In the genomic region with DNA sequence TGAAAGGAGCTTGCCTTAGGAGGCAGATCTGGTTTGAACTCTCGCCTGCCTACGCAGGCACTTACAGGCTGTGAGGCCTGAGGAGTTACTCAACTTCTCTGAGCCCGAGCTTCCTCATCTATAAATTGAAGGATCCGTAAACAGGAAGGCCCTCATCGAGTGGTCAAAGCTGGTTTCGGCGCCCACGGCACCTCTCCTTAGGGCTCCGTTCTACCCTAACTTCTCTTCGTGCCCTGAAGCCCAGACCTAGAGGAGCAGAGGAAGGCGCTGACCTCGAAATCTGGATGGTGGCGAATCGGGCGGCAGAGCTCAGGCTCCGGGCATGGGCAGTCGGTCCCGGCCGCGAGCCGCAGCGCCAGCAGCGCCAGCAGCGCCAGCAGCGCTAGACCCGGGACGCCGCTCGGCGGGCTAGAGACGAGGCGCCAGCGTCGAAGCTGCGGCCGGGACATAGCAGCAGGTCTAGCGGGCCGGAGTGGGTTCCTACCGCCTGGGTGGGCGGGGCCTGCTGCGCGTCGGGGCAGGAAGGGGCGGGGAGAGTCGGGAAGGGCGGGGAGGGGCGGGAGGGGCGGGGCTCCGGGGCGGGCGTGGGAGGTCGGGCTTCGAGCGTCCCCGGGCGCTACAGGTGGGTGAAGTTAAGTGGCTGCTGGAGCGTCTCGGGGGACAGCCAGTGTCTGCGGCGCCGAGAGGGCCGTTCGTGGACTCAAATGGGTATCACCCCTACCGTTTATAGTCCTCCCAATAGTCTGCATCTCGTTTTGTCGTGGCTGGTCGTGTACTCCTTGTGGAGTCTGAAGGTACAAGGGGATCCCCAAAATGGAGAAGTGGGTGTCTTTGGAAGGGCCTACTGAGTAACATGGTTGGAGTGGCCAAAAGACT, we compare ENCODE assay signal across 1 cellular context.
TF ChIP-seq lines count a peak whose summit lies in the region.

A gene with protein sequence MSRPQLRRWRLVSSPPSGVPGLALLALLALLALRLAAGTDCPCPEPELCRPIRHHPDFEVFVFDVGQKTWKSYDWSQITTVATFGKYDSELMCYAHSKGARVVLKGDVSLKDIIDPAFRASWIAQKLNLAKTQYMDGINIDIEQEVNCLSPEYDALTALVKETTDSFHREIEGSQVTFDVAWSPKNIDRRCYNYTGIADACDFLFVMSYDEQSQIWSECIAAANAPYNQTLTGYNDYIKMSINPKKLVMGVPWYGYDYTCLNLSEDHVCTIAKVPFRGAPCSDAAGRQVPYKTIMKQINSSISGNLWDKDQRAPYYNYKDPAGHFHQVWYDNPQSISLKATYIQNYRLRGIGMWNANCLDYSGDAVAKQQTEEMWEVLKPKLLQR (minus strand): TSS at position 474 of the 876 bp plus-strand sequence. CDS start 25 bp downstream, at position 449.

TF ChIP-seq in GM12878, 131 proteins besides CTCF, POLR2A, EP300 and RAD21 (continued from another document):
- TF ChIP-seq, protein P1, sequence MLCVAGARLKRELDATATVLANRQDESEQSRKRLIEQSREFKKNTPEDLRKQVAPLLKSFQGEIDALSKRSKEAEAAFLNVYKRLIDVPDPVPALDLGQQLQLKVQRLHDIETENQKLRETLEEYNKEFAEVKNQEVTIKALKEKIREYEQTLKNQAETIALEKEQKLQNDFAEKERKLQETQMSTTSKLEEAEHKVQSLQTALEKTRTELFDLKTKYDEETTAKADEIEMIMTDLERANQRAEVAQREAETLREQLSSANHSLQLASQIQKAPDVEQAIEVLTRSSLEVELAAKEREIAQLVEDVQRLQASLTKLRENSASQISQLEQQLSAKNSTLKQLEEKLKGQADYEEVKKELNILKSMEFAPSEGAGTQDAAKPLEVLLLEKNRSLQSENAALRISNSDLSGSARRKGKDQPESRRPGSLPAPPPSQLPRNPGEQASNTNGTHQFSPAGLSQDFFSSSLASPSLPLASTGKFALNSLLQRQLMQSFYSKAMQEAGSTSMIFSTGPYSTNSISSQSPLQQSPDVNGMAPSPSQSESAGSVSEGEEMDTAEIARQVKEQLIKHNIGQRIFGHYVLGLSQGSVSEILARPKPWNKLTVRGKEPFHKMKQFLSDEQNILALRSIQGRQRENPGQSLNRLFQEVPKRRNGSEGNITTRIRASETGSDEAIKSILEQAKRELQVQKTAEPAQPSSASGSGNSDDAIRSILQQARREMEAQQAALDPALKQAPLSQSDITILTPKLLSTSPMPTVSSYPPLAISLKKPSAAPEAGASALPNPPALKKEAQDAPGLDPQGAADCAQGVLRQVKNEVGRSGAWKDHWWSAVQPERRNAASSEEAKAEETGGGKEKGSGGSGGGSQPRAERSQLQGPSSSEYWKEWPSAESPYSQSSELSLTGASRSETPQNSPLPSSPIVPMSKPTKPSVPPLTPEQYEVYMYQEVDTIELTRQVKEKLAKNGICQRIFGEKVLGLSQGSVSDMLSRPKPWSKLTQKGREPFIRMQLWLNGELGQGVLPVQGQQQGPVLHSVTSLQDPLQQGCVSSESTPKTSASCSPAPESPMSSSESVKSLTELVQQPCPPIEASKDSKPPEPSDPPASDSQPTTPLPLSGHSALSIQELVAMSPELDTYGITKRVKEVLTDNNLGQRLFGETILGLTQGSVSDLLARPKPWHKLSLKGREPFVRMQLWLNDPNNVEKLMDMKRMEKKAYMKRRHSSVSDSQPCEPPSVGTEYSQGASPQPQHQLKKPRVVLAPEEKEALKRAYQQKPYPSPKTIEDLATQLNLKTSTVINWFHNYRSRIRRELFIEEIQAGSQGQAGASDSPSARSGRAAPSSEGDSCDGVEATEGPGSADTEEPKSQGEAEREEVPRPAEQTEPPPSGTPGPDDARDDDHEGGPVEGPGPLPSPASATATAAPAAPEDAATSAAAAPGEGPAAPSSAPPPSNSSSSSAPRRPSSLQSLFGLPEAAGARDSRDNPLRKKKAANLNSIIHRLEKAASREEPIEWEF (IDR thresholded peaks at IDR 0.05; ENCODE audit: insufficient replicate concordance, low read depth, low read length) = no peak
- TF ChIP-seq KAT2A (conservative IDR thresholded peaks at IDR 0.05; ENCODE audit: control insufficient read depth, low read depth, low read length) (no peak), BHLHE40 (IDR thresholded peaks at IDR 0.05; ENCODE audit: borderline replicate concordance in 1 of 2, low read depth in 2 of 2, low read length in 1 of 2) (0 out of 4 replicates have a peak, but pooled peaks of 1 of the 2 experiments have one; percentile 34), TCF7 (IDR thresholded peaks at IDR 0.05; ENCODE audit: borderline replicate concordance) (no peak)
